In the genomic region with DNA sequence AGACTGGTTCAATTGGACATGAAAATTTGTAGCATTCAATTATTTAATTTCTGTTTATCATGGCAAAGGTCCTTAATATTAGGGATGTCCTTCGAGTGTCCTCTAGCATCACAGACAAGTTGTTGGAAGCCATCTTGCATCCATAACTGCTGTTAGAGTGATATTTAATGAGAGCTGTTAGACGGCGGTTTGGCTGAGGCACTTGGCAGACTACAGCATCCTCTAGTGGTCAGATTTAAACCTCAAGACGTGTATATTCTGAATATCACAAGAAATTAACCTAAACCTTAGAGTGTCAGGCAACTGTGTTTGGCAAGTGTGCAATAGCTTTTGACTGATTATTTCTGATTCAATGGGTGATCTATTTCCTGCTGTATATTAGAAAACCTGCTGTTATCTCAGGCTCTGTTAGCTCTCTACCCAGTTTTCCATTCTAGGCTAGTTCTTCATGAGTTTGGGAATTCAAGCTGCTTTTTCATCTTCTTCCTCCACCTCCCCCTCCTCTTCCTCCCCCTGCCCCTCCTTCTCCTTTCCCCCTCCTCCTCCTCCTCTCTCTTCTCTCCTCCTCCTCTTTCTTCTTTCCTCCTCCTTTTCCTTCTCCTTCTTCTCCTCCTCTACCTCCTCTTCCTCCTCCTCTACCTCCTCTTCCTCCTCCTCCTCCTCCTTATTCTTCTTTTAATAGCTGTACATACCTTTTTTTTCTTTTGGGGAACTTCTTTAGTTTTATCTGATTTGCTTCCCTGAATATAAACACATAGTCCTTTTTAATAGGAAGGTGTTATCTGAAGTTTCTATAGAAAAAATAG, we compare ENCODE assay signal across 8 cellular contexts. TPM values are rescaled to one million over a fixed set of nuclear protein-coding genes. Genes with fewer than 3 reads are reported as not detected.
DNase-seq lines count a peak whose midpoint lies in the region; ATAC-seq and TF ChIP-seq lines count a peak whose summit lies in the region.

No MANE protein-coding gene starts in this region.

- no peaks in the 10 kb centered on the region for H3K36me3 Mint-ChIP-seq in CD4-positive, alpha-beta memory T cell
- no peaks in the 10 kb centered on the region for H3K36me3 Mint-ChIP-seq in endothelial cell (ENCODE audit: low read depth, unreplicated experiment)
- no peaks in the 10 kb centered on the region for H3K36me3 Mint-ChIP-seq in mesothelial cell of epicardium
- no peaks in the 10 kb centered on the region for H3K36me3 Mint-ChIP-seq in type B pancreatic cell

- H3K4me1 ChIP-seq in CD4-positive, alpha-beta memory T cell (ENCODE audit: insufficient read depth, low read length) = no peaks in the 10 kb centered on the region

- DNase-seq in CD4-positive, alpha-beta memory T cell = peak in 4 of 5 donors; percentile 32 to 64 (median 54)
- DNase-seq in NCI-H2081 (lab: John Stamatoyannopoulos, UW) = peak; percentile 61 to 76
- peak; percentile 23 for DNase-seq in UCSD-AML1 (lab: John Stamatoyannopoulos, UW; ENCODE audit: unreplicated experiment)
- DNase-seq in endothelial cell (ENCODE audit: low spot score) = peak; percentile 39
- DNase-seq in mesothelial cell of epicardium (ENCODE audit: low spot score in 2 of 2, unreplicated experiment in 2 of 2) = peak in 1 of 2 experiments; percentile 37
- DNase-seq in type B pancreatic cell (ENCODE audit: extremely low spot score, unreplicated experiment) = no peak

- H3K36me3 ChIP-seq in CD4-positive, alpha-beta memory T cell (ENCODE audit: insufficient read depth, low read length) = no peaks in the 10 kb centered on the region

- H3K4me1 Mint-ChIP-seq in CD4-positive, alpha-beta memory T cell = no peaks in the 10 kb centered on the region
- no peaks in the 10 kb centered on the region for H3K4me1 Mint-ChIP-seq in endothelial cell (ENCODE audit: unreplicated experiment)
- peaks cover 8% of the 10 kb centered on the region for H3K4me1 Mint-ChIP-seq in mesothelial cell of epicardium
- H3K4me1 Mint-ChIP-seq in type B pancreatic cell (ENCODE audit: unreplicated experiment) = no peaks in the 10 kb centered on the region

- POLR2A ChIA-PET in CD4-positive, alpha-beta memory T cell (lab: Charles Lee; ENCODE audit: partially characterized antibody) = no interaction called here

- H3K9me3 ChIP-seq in CD4-positive, alpha-beta memory T cell (ENCODE audit: control insufficient read depth in 1 of 2, low read length in 2 of 2) = no peaks in the 10 kb centered on the region

- TF ChIP-seq CTCF in endothelial cell (IDR thresholded peaks at IDR 0.05; ENCODE audit: unreplicated experiment) (peak; percentile 71), mesothelial cell of epicardium (IDR thresholded peaks at IDR 0.05; ENCODE audit: unreplicated experiment) (peak; percentile 72), type B pancreatic cell (conservative IDR thresholded peaks at IDR 0.05) (peak; percentile 95)

- no peak overlapping the region for H3K4me3 ChIP-seq in CD4-positive, alpha-beta memory T cell (ENCODE audit: low read length in 2 of 2)

- ATAC-seq in GM18873 (IDR thresholded peaks at IDR 0.05; ENCODE audit: low FRiP score, unreplicated experiment) (peak; percentile 89), HG03060 (IDR thresholded peaks at IDR 0.05; ENCODE audit: low read depth, unreplicated experiment) (peak; percentile 89)

- H3K4me3 Mint-ChIP-seq in CD4-positive, alpha-beta memory T cell = no peak overlapping the region
- no peak overlapping the region for H3K4me3 Mint-ChIP-seq in endothelial cell (ENCODE audit: unreplicated experiment)
- H3K4me3 Mint-ChIP-seq in mesothelial cell of epicardium = no peak overlapping the region
- H3K4me3 Mint-ChIP-seq in type B pancreatic cell = no peak overlapping the region

- H3K27ac ChIP-seq in CD4-positive, alpha-beta memory T cell (ENCODE audit: low read depth, low read length) = no peak overlapping the region

- no peaks in the 10 kb centered on the region for H3K9me3 Mint-ChIP-seq in CD4-positive, alpha-beta memory T cell
- H3K9me3 Mint-ChIP-seq in endothelial cell (ENCODE audit: unreplicated experiment) = no peaks in the 10 kb centered on the region
- no peaks in the 10 kb centered on the region for H3K9me3 Mint-ChIP-seq in mesothelial cell of epicardium
- no peaks in the 10 kb centered on the region for H3K9me3 Mint-ChIP-seq in type B pancreatic cell

- CTCF ChIA-PET in CD4-positive, alpha-beta memory T cell (lab: Charles Lee; ENCODE audit: partially characterized antibody) = interaction anchor here (0.6 to 2.8 kb wide), 7 partner anchors 10 to 198 kb away, joined by 3 to 48 read pairs (median 3); no protein-coding TSS in a partner anchor

- H3K27me3 Mint-ChIP-seq in CD4-positive, alpha-beta memory T cell = peaks cover 0 to 8% of the 10 kb centered on the region in 2 donors
- H3K27me3 Mint-ChIP-seq in endothelial cell (ENCODE audit: unreplicated experiment) (no peaks in the 10 kb centered on the region), mesothelial cell of epicardium (ENCODE audit: low read depth) (peaks cover 4% of the 10 kb centered on the region), type B pancreatic cell (no peaks in the 10 kb centered on the region)

- intact Hi-C loops in CD4-positive, alpha-beta memory T cell (cut with micrococcal nuclease) = loop anchor here (5.0 kb wide), 1 partner anchor 371 kb away; no protein-coding TSS in a partner anchor

- no peak overlapping the region for H3K27ac Mint-ChIP-seq in CD4-positive, alpha-beta memory T cell
- H3K27ac Mint-ChIP-seq in endothelial cell (ENCODE audit: unreplicated experiment) (no peak overlapping the region), mesothelial cell of epicardium (no peak overlapping the region), type B pancreatic cell (no peak overlapping the region)

- no peaks in the 10 kb centered on the region for H3K27me3 ChIP-seq in CD4-positive, alpha-beta memory T cell (ENCODE audit: insufficient read depth, low read length)

RNA-seq across cellular contexts. Expression of a gene that starts 8.6 kb away (rescaled TPM):
- total RNA-seq in CD4-positive, alpha-beta memory T cell = not detected
- polyA plus RNA-seq in CD4-positive, alpha-beta memory T cell = not detected
- total RNA-seq in endothelial cell (ENCODE audit: unreplicated experiment) (not detected), mesothelial cell of epicardium (1.0 to 3.3 TPM (median 1.4 TPM) in 3 replicates), type B pancreatic cell (ENCODE audit: low replicate concordance) (613 and 930 TPM in 2 replicates)

RNA-seq across cellular contexts. Expression of a gene that starts 40.4 kb away (rescaled TPM):
- 1 to 10 TPM in 1 of 2 experiments, under 1 TPM in 1; 0.84 to 1.2 TPM for total RNA-seq in CD4-positive, alpha-beta memory T cell
- polyA plus RNA-seq in CD4-positive, alpha-beta memory T cell = 1 to 10 TPM in 1 of 2 donors, under 1 TPM in 1; 0.32 to 1.7 TPM
- 4.3 TPM for total RNA-seq in endothelial cell (ENCODE audit: unreplicated experiment)
- 5.1 to 5.5 TPM (median 5.4 TPM) in 3 replicates for total RNA-seq in mesothelial cell of epicardium
- total RNA-seq in type B pancreatic cell (ENCODE audit: low replicate concordance) = 2.7 and 13.8 TPM in 2 replicates

RNA-seq across cellular contexts. Expression of a gene that starts 55.6 kb away (rescaled TPM):
- not detected for total RNA-seq in CD4-positive, alpha-beta memory T cell
- not detected for polyA plus RNA-seq in CD4-positive, alpha-beta memory T cell
- total RNA-seq in endothelial cell (ENCODE audit: unreplicated experiment) (1.4 TPM), mesothelial cell of epicardium (0.49 TPM in 1 of 3 replicates, not detected in the others), type B pancreatic cell (ENCODE audit: low replicate concordance) (1.4 TPM in 1 of 2 replicates, not detected in the other)

Comparison
In these comparisons a context has a peak if more than half of its experiments do, and no peak if none do; other contexts are left out.
1. RNA of a gene that starts 8.6 kb away (total RNA-seq): 613 to 930 TPM in type B pancreatic cell; 1.0 to 3.3 TPM in mesothelial cell of epicardium, not detected in CD4-positive, alpha-beta memory T cell and not detected in endothelial cell (single experiment); every median in the first group is over 100 times any median in the second.
2. Peak in every context shown above with its lines, with median percentiles within 50 percentile points of each other: CTCF ChIP-seq.